In genomic region chr19:55488986-55489710, GRCh38 we compare ENCODE assay signal across 18 cellular contexts. TPM values are rescaled to one million over a fixed set of nuclear protein-coding genes. Genes with fewer than 3 reads are reported as not detected.
DNase-seq lines count a peak whose midpoint lies in the region; ATAC-seq and TF ChIP-seq lines count a peak whose summit lies in the region.
"Had no signal": no experiment of that assay in that cellular context is flagged by ENCODE, and none has a peak within 500 bp of the region (broad histone marks: within the 10 kb centered on the region; RNA-seq: fewer than 3 reads in every experiment).

No MANE protein-coding gene starts in this region.

- DNase-seq in AG20443 (ENCODE audit: low spot score) (peak; percentile 39), IMR-90 (no peak), glutamatergic neuron (peak; percentile 51), NCI-H1105 treated with DMSO at 0.1 percent for 48 hours (lab: John Stamatoyannopoulos, UW) (no peak), NCI-H1105 (lab: John Stamatoyannopoulos, UW) (no peak), T-helper 1 cell (no peak)
- DNase-seq: CD4-positive, CD25-positive, alpha-beta regulatory T cell; cerebellar nuclear complex; NCI-H2029; stimulated activated CD8-positive, alpha-beta memory T cell treated with anti-CD3 and anti-CD28 coated beads, Interleukin-4, amount 100 ng/mL, for 48 hours had no signal

- peaks cover 7% of the 10 kb centered on the region for H3K9me1 ChIP-seq in IMR-90 (ENCODE audit: insufficient read depth, low read length)

- no peak overlapping the region for H3K18ac ChIP-seq in IMR-90 (ENCODE audit: low read depth, low read length)

- H3K4me1 Mint-ChIP-seq in glutamatergic neuron (ENCODE audit: low read depth, unreplicated experiment), result peaks cover 10% of the 10 kb centered on the region

- 0 out of 2 replicates have a peak, but pooled peaks cover 4% of the 10 kb centered on the region for H4K20me1 ChIP-seq in IMR-90 (ENCODE audit: insufficient read depth, low read length)

- no TSS peak for BruUV-seq in IMR-90 (replicated peaks; lab: Mats Ljungman, UMichigan)

- H3K36me3 Mint-ChIP-seq in glutamatergic neuron (ENCODE audit: unreplicated experiment), result no peaks in the 10 kb centered on the region
- H3K36me3 Mint-ChIP-seq: activated naive CD8-positive, alpha-beta T cell; CD4-positive, CD25-positive, alpha-beta regulatory T cell had no signal

- dilution Hi-C loops in IMR-90 (cut with HindIII; ENCODE audit: low sequenced_read_pairs, unreplicated experiment), result no loop called here

- H4K5ac ChIP-seq in IMR-90 (ENCODE audit: low read depth, low read length), result no peak overlapping the region

- no peaks in the 10 kb centered on the region for H3K27me3 ChIP-seq in IMR-90 (ENCODE audit: control insufficient read depth, insufficient read depth, low read length)
- peaks cover 5% of the 10 kb centered on the region for H3K27me3 ChIP-seq in skeletal muscle satellite cell (ENCODE audit: control insufficient read depth, insufficient read depth, low read length)

- H3K4me1 ChIP-seq in IMR-90 (ENCODE audit: control insufficient read depth, insufficient read depth, low read length) (peaks cover 41% of the 10 kb centered on the region), skeletal muscle satellite cell (ENCODE audit: control insufficient read depth, insufficient read depth, low read length) (peaks cover 49% of the 10 kb centered on the region)

- peaks cover 5 to 34% of the 10 kb centered on the region in 2 experiments for H3K79me1 ChIP-seq in IMR-90 (ENCODE audit: low read depth in 1 of 2, low read length in 2 of 2)

- peak overlapping the region; percentile 80 for H2AK9ac ChIP-seq in IMR-90 (replicated peaks; ENCODE audit: low read depth, low read length, poor library complexity)

- H3K4me2 ChIP-seq in IMR-90 (ENCODE audit: low read depth, low read length), result no peak overlapping the region; the same call in 1 of the 2 replicates
- H3K4me2 ChIP-seq in skeletal muscle satellite cell (ENCODE audit: low read length), result peak overlapping the region; percentile 72

- peak overlapping the region; percentile 42; the same call in 1 of the 2 replicates for H2BK120ac ChIP-seq in IMR-90 (ENCODE audit: low read depth, low read length)

- no peak overlapping the region for H3K27ac Mint-ChIP-seq in glutamatergic neuron (ENCODE audit: unreplicated experiment)
- H3K27ac Mint-ChIP-seq: activated naive CD8-positive, alpha-beta T cell had no signal

- no peak for ATAC-seq in IMR-90 (ENCODE audit: low read depth)
- no peak for ATAC-seq in GM19351 (IDR thresholded peaks at IDR 0.05; ENCODE audit: unreplicated experiment)

- peak overlapping the region; percentile 9 for H2BK5ac ChIP-seq in IMR-90 (ENCODE audit: low read depth, low read length, poor library complexity, severe bottlenecking)

- H3K14ac ChIP-seq in IMR-90 (replicated peaks; ENCODE audit: low read depth, low read length), result no peak overlapping the region

- no peak overlapping the region for H3K56ac ChIP-seq in IMR-90 (ENCODE audit: extremely low read depth, insufficient read depth, low read length)

- H3K36me3 ChIP-seq in IMR-90 (ENCODE audit: control insufficient read depth, insufficient read depth, low read length) (no peaks in the 10 kb centered on the region), skeletal muscle satellite cell (ENCODE audit: insufficient read depth, low read length) (no peaks in the 10 kb centered on the region)

- TF ChIP-seq RAD21 in IMR-90 (IDR thresholded peaks at IDR 0.05; ENCODE audit: low read length), result no peak

- TF ChIP-seq CTCF in IMR-90 (conservative IDR thresholded peaks at IDR 0.05; ENCODE audit: low read depth, low read length) (no peak), glutamatergic neuron (IDR thresholded peaks at IDR 0.05; ENCODE audit: partially characterized antibody, unreplicated experiment) (no peak)

- H3K23ac ChIP-seq in IMR-90 (ENCODE audit: low read depth, low read length), result no peak overlapping the region

- intact Hi-C loops in IMR-90 (cut with micrococcal nuclease), result no loop called here

- peaks cover 15% of the 10 kb centered on the region for H3K27me3 Mint-ChIP-seq in glutamatergic neuron (ENCODE audit: unreplicated experiment)
- H3K27me3 Mint-ChIP-seq: CD4-positive, CD25-positive, alpha-beta regulatory T cell had no signal

- CTCF ChIA-PET in IMR-90 (lab: Yijun Ruan, JAX), result no interaction called here

- no peak for TF ChIP-seq POLR2A in IMR-90 (IDR thresholded peaks at IDR 0.05; ENCODE audit: low read depth, low read length)

- H3K9me3 Mint-ChIP-seq in glutamatergic neuron (ENCODE audit: unreplicated experiment), result peaks cover 8% of the 10 kb centered on the region
- H3K9me3 Mint-ChIP-seq: CD4-positive, CD25-positive, alpha-beta regulatory T cell had no signal

- H2AFZ ChIP-seq in IMR-90 (replicated peaks; ENCODE audit: low read length, poor library complexity), result peak overlapping the region; percentile 54

- H3K9me3 ChIP-seq in IMR-90 (ENCODE audit: control insufficient read depth, insufficient read depth, low read length) (no peaks in the 10 kb centered on the region), skeletal muscle satellite cell (replicated peaks; ENCODE audit: low read length) (no peaks in the 10 kb centered on the region)
- H3K9me3 ChIP-seq: neutrophil, SJSA1 had no signal

- in situ Hi-C loops in IMR-90 (cut with MboI; ENCODE audit: low sequenced_read_pairs), result loop anchor here (25.0 kb wide), 1 partner anchor 1027 kb away; the partner anchor contains the start of genes CDC42EP5 and LENG9

- H3K4me3 ChIP-seq in IMR-90 (ENCODE audit: insufficient read depth, low read depth, low read length), result no peak overlapping the region
- H3K4me3 ChIP-seq in skeletal muscle satellite cell (ENCODE audit: low read length), result no peak overlapping the region
- H3K4me3 ChIP-seq: SJSA1 had no signal

- H2BK15ac ChIP-seq in IMR-90 (ENCODE audit: low read depth, low read length), result no peak overlapping the region

- no peak overlapping the region; the same call in 1 of the 2 replicates for H2AK5ac ChIP-seq in IMR-90 (ENCODE audit: low read depth, low read length)

- POLR2A ChIA-PET in IMR-90 (lab: Charles Lee; ENCODE audit: unreplicated experiment), result no interaction called here

- H3K9ac ChIP-seq in IMR-90 (ENCODE audit: low read depth, low read length) (no peak overlapping the region), skeletal muscle satellite cell (ENCODE audit: low read depth, low read length) (no peak overlapping the region)

- no peak overlapping the region for H4K91ac ChIP-seq in IMR-90 (ENCODE audit: insufficient read depth, low read depth, low read length)

- H3K4ac ChIP-seq in IMR-90 (ENCODE audit: low read depth, low read length), result peak overlapping the region; percentile 96

- no peak overlapping the region for H3K4me3 Mint-ChIP-seq in glutamatergic neuron (ENCODE audit: unreplicated experiment)
- H3K4me3 Mint-ChIP-seq: activated naive CD8-positive, alpha-beta T cell had no signal

- 60% methylated on average over 26 of the region's 36 CpGs; no CpG with 5 or more reads in 1 of the 2 experiments for WGBS in IMR-90 (ENCODE audit: extremely low coverage in 2 of 2, insufficient read length in 1 of 2), 2 experiments

- peak overlapping the region; percentile 31; the same call in 1 of the 2 replicates for H2BK20ac ChIP-seq in IMR-90 (ENCODE audit: low read depth, low read length)

- H3K27ac ChIP-seq in IMR-90 (ENCODE audit: insufficient read depth, low read length), result no peak overlapping the region
- H3K27ac ChIP-seq: neutrophil, SJSA1, VCaP had no signal

- H4K8ac ChIP-seq in IMR-90 (ENCODE audit: low read depth in 2 of 2, low read length in 2 of 2), result no peak overlapping the region; a peak in 2 of 4 replicates

TF ChIP-seq in IMR-90, 13 proteins besides CTCF, POLR2A, EP300 and RAD21:
- TF ChIP-seq MAZ (IDR thresholded peaks at IDR 0.05; ENCODE audit: borderline replicate concordance, low read depth, low read length), result peak; percentile 6; the same call in 1 of the 2 replicates
- TF ChIP-seq CHD1 (IDR thresholded peaks at IDR 0.05; ENCODE audit: low read depth, low read length), result no peak

RNA-seq across cellular contexts. Expression of gene SSC5D, which starts 0.9 kb away (rescaled TPM):
- total RNA-seq in IMR-90 (2012; rRNA removed) (1.4 and 1.7 TPM in 2 replicates), glutamatergic neuron (ENCODE audit: unreplicated experiment) (7.6 TPM)
- 14.1 and 19.1 TPM in 2 replicates for polyA plus RNA-seq in IMR-90 (2012; rRNA removed)
- 10.9 and 19.1 TPM in 2 replicates for polyA plus RNA-seq in IMR-90 (2012; cell fraction: cytosol; rRNA removed)
- 44.4 and 80.8 TPM in 2 replicates for polyA plus RNA-seq in IMR-90 (2012; cell fraction: nucleus; rRNA removed; ENCODE audit: low replicate concordance)
- total RNA-seq in skeletal muscle satellite cell (2012; rRNA removed), result 11.9 and 24.2 TPM in 2 replicates
- total RNA-seq: lung microvascular endothelial cell, SJSA1 had no signal
- polyA plus RNA-seq: CD4-positive, CD25-positive, alpha-beta regulatory T cell had no signal

RNA-seq across cellular contexts. Expression of gene NAT14, which starts 4.2 kb away (rescaled TPM):
- total RNA-seq in IMR-90 (2012; rRNA removed) (4.3 and 7.2 TPM in 2 replicates), glutamatergic neuron (ENCODE audit: unreplicated experiment) (125 TPM)
- 40.9 and 41.2 TPM in 2 replicates for polyA plus RNA-seq in IMR-90 (2012; rRNA removed)
- 42.0 and 62.9 TPM in 2 replicates for polyA plus RNA-seq in IMR-90 (2012; cell fraction: cytosol; rRNA removed)
- 65.5 and 111 TPM in 2 replicates for polyA plus RNA-seq in IMR-90 (2012; cell fraction: nucleus; rRNA removed; ENCODE audit: low replicate concordance)
- total RNA-seq in skeletal muscle satellite cell (2012; rRNA removed), result 10.0 and 10.9 TPM in 2 replicates

RNA-seq across cellular contexts. Expression of gene ZNF628, which starts 12.7 kb away (rescaled TPM):
- total RNA-seq in IMR-90 (2012; rRNA removed) (0.18 and 0.28 TPM in 2 replicates), glutamatergic neuron (ENCODE audit: unreplicated experiment) (13.7 TPM)
- polyA plus RNA-seq in IMR-90 (2012; rRNA removed), result 1.9 and 2.6 TPM in 2 replicates
- polyA plus RNA-seq in IMR-90 (2012; cell fraction: cytosol; rRNA removed), result 2.0 and 4.3 TPM in 2 replicates
- polyA plus RNA-seq in IMR-90 (2012; cell fraction: nucleus; rRNA removed; ENCODE audit: low replicate concordance), result 4.7 and 12.2 TPM in 2 replicates
- 0.66 and 2.0 TPM in 2 replicates for total RNA-seq in skeletal muscle satellite cell (2012; rRNA removed)

RNA-seq across cellular contexts. Expression of gene C19orf85, which starts 24.6 kb away (rescaled TPM):
- total RNA-seq in IMR-90 (2012; rRNA removed) (not detected in 2 replicates), glutamatergic neuron (ENCODE audit: unreplicated experiment) (not detected)
- polyA plus RNA-seq in IMR-90 (2012; rRNA removed), result not detected in 2 replicates
- polyA plus RNA-seq in IMR-90 (2012; cell fraction: cytosol; rRNA removed), result not detected in 2 replicates
- 0.11 TPM in 1 of 2 replicates, not detected in the other for polyA plus RNA-seq in IMR-90 (2012; cell fraction: nucleus; rRNA removed; ENCODE audit: low replicate concordance)
- total RNA-seq in skeletal muscle satellite cell (2012; rRNA removed), result not detected in 2 replicates
- total RNA-seq: CD4-positive, CD25-positive, alpha-beta regulatory T cell; endothelial cell of umbilical vein; lung microvascular endothelial cell; SJSA1 had no signal
- polyA plus RNA-seq: CD4-positive, CD25-positive, alpha-beta regulatory T cell; endothelial cell of umbilical vein had no signal

RNA-seq across cellular contexts. Expression of gene ISOC2, which starts 27.7 kb away (rescaled TPM):
- total RNA-seq in IMR-90 (2012; rRNA removed) (46.7 and 56.1 TPM in 2 replicates), glutamatergic neuron (ENCODE audit: unreplicated experiment) (24.9 TPM)
- polyA plus RNA-seq in IMR-90 (2012; rRNA removed), result 82.1 and 119 TPM in 2 replicates
- polyA plus RNA-seq in IMR-90 (2012; cell fraction: cytosol; rRNA removed), result 50.5 and 139 TPM in 2 replicates
- polyA plus RNA-seq in IMR-90 (2012; cell fraction: nucleus; rRNA removed; ENCODE audit: low replicate concordance), result 29.9 and 88.9 TPM in 2 replicates
- total RNA-seq in skeletal muscle satellite cell (2012; rRNA removed), result 86.7 and 97.9 TPM in 2 replicates

Comparison
In these comparisons a context has a peak if more than half of its experiments do, and no peak if none do; other contexts are left out.
1. DNase-seq: peak in AG20443 (single experiment) and glutamatergic neuron (single experiment); none in IMR-90 (single experiment), NCI-H1105 treated with DMSO at 0.1 percent for 48 hours (single experiment), NCI-H1105 (single experiment) and T-helper 1 cell (0 of 5).
2. RNA of gene NAT14, which starts 4.2 kb away (total RNA-seq): 125 TPM in glutamatergic neuron (single experiment); 4.3 to 7.2 TPM in IMR-90; every median in the first group is over 10 times any median in the second.
3. RNA of gene ZNF628, which starts 12.7 kb away (total RNA-seq): 13.7 TPM in glutamatergic neuron (single experiment); 0.18 to 0.28 TPM in IMR-90; every median in the first group is over 10 times any median in the second.